ENCODE assay signal across 8 cellular contexts in the genomic region with DNA sequence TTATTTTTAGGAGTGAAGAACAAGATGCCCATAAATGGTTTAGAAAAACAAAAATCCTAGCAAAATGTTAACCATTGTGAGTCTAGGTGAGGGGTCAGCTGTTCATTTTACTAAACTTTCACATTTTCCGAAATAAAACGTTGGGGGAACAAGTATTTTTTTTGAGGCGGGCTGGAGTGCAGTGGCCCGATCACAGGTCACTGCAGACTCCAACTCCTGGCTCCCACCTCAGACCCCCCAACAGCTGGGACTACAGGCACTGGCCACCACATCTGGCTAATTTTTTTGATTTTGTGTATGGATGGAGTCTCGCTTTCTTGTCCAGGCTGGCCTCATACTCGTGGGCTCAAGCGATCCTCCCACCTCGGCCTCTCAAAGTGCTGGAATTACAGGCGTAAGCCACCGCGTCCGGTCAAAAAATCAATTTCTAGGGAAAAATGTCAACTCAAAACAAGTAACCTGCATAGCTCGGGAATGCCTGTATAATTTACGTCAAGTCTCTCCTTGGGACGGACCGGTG. TPM values are rescaled to one million over a fixed set of nuclear protein-coding genes. Genes with fewer than 3 reads are reported as not detected.
DNase-seq lines count a peak whose midpoint lies in the region; ATAC-seq and TF ChIP-seq lines count a peak whose summit lies in the region.

No MANE protein-coding gene starts in this region.

- peak overlapping the region; percentile 89 to 99 (median 96) for H3K4me3 Mint-ChIP-seq in brain

- H3K9me3 Mint-ChIP-seq in brain: peaks cover 0 to 14% (median 0%) of the 10 kb centered on the region in 5 experiments

- TF ChIP-seq CTCF in GM06990 (IDR thresholded peaks at IDR 0.05; ENCODE audit: insufficient read depth, low read length, poor library complexity, severe bottlenecking) (no peak), brain (conservative IDR thresholded peaks at IDR 0.05) (no peak), mucosa of descending colon (IDR thresholded peaks at IDR 0.05) (no peak), omental fat pad (IDR thresholded peaks at IDR 0.05) (no peak)

- H3K4me1 ChIP-seq in mucosa of descending colon (ENCODE audit: low read depth): peaks cover 6% of the 10 kb centered on the region

- H3K27ac Mint-ChIP-seq in brain: peak overlapping the region; percentile 95 to 100 (median 97)

- no peaks in the 10 kb centered on the region for H3K9me3 ChIP-seq in mucosa of descending colon

- peaks cover 8% of the 10 kb centered on the region for H3K27me3 Mint-ChIP-seq in brain

- H3K36me3 ChIP-seq in GM06990 (ENCODE audit: control insufficient read depth, insufficient read depth, low read length) (no peaks in the 10 kb centered on the region), mucosa of descending colon (ENCODE audit: low read depth) (no peaks in the 10 kb centered on the region)

- no peak for DNase-seq in GM06990 (ENCODE audit: extremely low read depth, insufficient read length)
- no peak for DNase-seq in mucosa of descending colon
- no peak for DNase-seq in DMS 273 treated with DMSO at 0.1 percent for 48 hours (lab: John Stamatoyannopoulos, UW)
- DNase-seq in central memory CD4-positive, alpha-beta T cell: no peak
- DNase-seq in omental fat pad (ENCODE audit: low spot score): no peak
- no peak for DNase-seq in NCI-H446 treated with DMSO at 0.1 percent for 48 hours (lab: John Stamatoyannopoulos, UW)

- H3K4me3 ChIP-seq in GM06990 (replicated peaks; ENCODE audit: low read depth, low read length) (peak overlapping the region; percentile 69), mucosa of descending colon (peak overlapping the region; percentile 24)

- H3K4me1 Mint-ChIP-seq in brain: peaks cover 29% of the 10 kb centered on the region

- no peaks in the 10 kb centered on the region for H3K27me3 ChIP-seq in GM06990 (replicated peaks; ENCODE audit: control insufficient read depth, insufficient read depth, low read length)

- ATAC-seq in HG03139 (IDR thresholded peaks at IDR 0.05; ENCODE audit: unreplicated experiment) (peak; percentile 1), mucosa of descending colon (no peak), omental fat pad (ENCODE audit: low FRiP score) (no peak)

- intact Hi-C loops in mucosa of descending colon (cut with DNase I, micrococcal nuclease): no loop called here

- peaks cover 20% of the 10 kb centered on the region for H3K36me3 Mint-ChIP-seq in brain

RNA-seq across cellular contexts. Expression of gene TAF1, which starts 0.7 kb away (rescaled TPM):
- 14.1 TPM for polyA plus RNA-seq in brain (ENCODE audit: insufficient read depth, low read depth, low replicate concordance)
- 10 to 100 TPM; 28.2 to 44.8 (median 35.4) TPM for total RNA-seq in mucosa of descending colon
- 10 to 100 TPM; 26.3 to 74.2 (median 38.2) TPM for total RNA-seq in omental fat pad
